ENCODE assay signal across 8 cellular contexts in genomic region chr1:27322569-27323116, GRCh38. TPM values are rescaled to one million over a fixed set of nuclear protein-coding genes. Genes with fewer than 3 reads are reported as not detected.
DNase-seq lines count a peak whose midpoint lies in the region; ATAC-seq, FAIRE-seq and TF ChIP-seq lines count a peak whose summit lies in the region.

No MANE protein-coding gene starts in this region.

- H3K4me3 ChIP-seq in HCT116 (replicated peaks in 1 of 2; ENCODE audit: low read depth in 1 of 2, low read length in 2 of 2): peak overlapping the region; percentile 99 to 100
- H3K4me3 ChIP-seq in WERI-Rb-1 (ENCODE audit: low read depth, low read length): peak overlapping the region; percentile 100

- H3K4me2 ChIP-seq in HCT116 (ENCODE audit: low read length): peak overlapping the region; percentile 91

- TF ChIP-seq CTCF in HCT116 (IDR thresholded peaks at IDR 0.05 in 2 of 3, conservative IDR thresholded peaks at IDR 0.05 in 1 of 3; ENCODE audit: borderline replicate concordance in 1 of 3, insufficient read depth in 1 of 3, low read depth in 2 of 3, low read length in 2 of 3) (no peak), WERI-Rb-1 (IDR thresholded peaks at IDR 0.05; ENCODE audit: low read depth, low read length) (no peak), glutamatergic neuron (IDR thresholded peaks at IDR 0.05; ENCODE audit: partially characterized antibody, unreplicated experiment) (no peak)

- TF ChIP-seq POLR2A in HCT116 (IDR thresholded peaks at IDR 0.05; ENCODE audit: borderline replicate concordance, extremely low read depth, insufficient read depth, insufficient read length): no peak

- H3K27ac ChIP-seq in HCT116 (ENCODE audit: low read depth, low read length) (peak overlapping the region; percentile 81), WERI-Rb-1 (peak overlapping the region; percentile 85)

- no peak for TF ChIP-seq RAD21 in HCT116 (IDR thresholded peaks at IDR 0.05; ENCODE audit: low read depth)

- intact Hi-C loops in HCT116 (cut with micrococcal nuclease): no loop called here

- BruUV-seq in HCT116 (replicated peaks; lab: Mats Ljungman, UMichigan): TSS peak; percentile 60

- H3K9me3 ChIP-seq in HCT116 (ENCODE audit: control insufficient read depth in 1 of 2, insufficient read depth in 1 of 2, low read depth in 1 of 2, low read length in 2 of 2): no peaks in the 10 kb centered on the region
- H3K9me3 ChIP-seq in WERI-Rb-1 (ENCODE audit: severe bottlenecking): no peaks in the 10 kb centered on the region

- peaks cover 4% of the 10 kb centered on the region for H3K27me3 Mint-ChIP-seq in glutamatergic neuron (ENCODE audit: unreplicated experiment)

- no peak overlapping the region for H2AFZ ChIP-seq in HCT116 (ENCODE audit: low read depth, low read length, poor library complexity, severe bottlenecking)

- FAIRE-seq in RCC 7860 (lab: Jason Lieb, UNC): no peak

- DNase-seq in HCT116 (ENCODE audit: low read depth, low spot score): no peak
- no peak for DNase-seq in WERI-Rb-1
- no peak for DNase-seq in glutamatergic neuron
- no peak for DNase-seq in stimulated activated effector memory CD8-positive, alpha-beta T cell treated with anti-CD3 and anti-CD28 coated beads, Interleukin-12 subunit alpha, Interleukin-12 subunit beta, amount 100 ng/mL, for 72 hours (ENCODE audit: low spot score in 2 of 2)
- DNase-seq in RCC 7860 (ENCODE audit: low spot score): no peak
- no peak for DNase-seq in GF-D8 (lab: John Stamatoyannopoulos, UW)
- DNase-seq in hypothalamus (lab: John Stamatoyannopoulos, UW): no peak
- DNase-seq in activated CD4-positive, alpha-beta T cell treated with anti-CD3 and anti-CD28 coated beads, Interleukin-2, amount 50 U/mL, for 48 hours: no peak

- H3K36me3 ChIP-seq in HCT116 (ENCODE audit: control insufficient read depth in 1 of 2, insufficient read depth in 2 of 2, low read length in 2 of 2) (peaks cover 12 to 29% of the 10 kb centered on the region in 2 experiments; a peak in 3 of 4 replicates), WERI-Rb-1 (peaks cover 27% of the 10 kb centered on the region)

- H4K20me1 ChIP-seq in HCT116 (ENCODE audit: insufficient read depth): no peaks in the 10 kb centered on the region

- no peaks in the 10 kb centered on the region for H3K36me3 Mint-ChIP-seq in glutamatergic neuron (ENCODE audit: unreplicated experiment)
- H3K36me3 Mint-ChIP-seq in stimulated activated effector memory CD8-positive, alpha-beta T cell treated with anti-CD3 and anti-CD28 coated beads, Interleukin-12 subunit alpha, Interleukin-12 subunit beta, amount 100 ng/mL, for 72 hours: peaks cover 44% of the 10 kb centered on the region

- H3K9me3 Mint-ChIP-seq in glutamatergic neuron (ENCODE audit: unreplicated experiment): peaks cover 3% of the 10 kb centered on the region
- no peaks in the 10 kb centered on the region for H3K9me3 Mint-ChIP-seq in stimulated activated effector memory CD8-positive, alpha-beta T cell treated with anti-CD3 and anti-CD28 coated beads, Interleukin-12 subunit alpha, Interleukin-12 subunit beta, amount 100 ng/mL, for 72 hours

- H3K27me3 ChIP-seq in HCT116 (ENCODE audit: insufficient read depth, low read length) (no peaks in the 10 kb centered on the region), WERI-Rb-1 (ENCODE audit: insufficient read depth, low read depth, severe bottlenecking) (no peaks in the 10 kb centered on the region)

- POLR2A ChIA-PET in HCT116 (lab: Charles Lee): interaction anchor here (1.0 to 1.9 kb wide), 2 partner anchors 19 to 43 kb away, joined by 4 to 5 read pairs; partner anchors contain the start of gene SYTL1

- RAD21 ChIA-PET in HCT116 (lab: Charles Lee; ENCODE audit: low non-redundant PET in 1 of 2, low total read pairs in 2 of 2, uncharacterized antibody in 2 of 2, unreplicated experiment in 2 of 2): no interaction called here

- peaks cover 56% of the 10 kb centered on the region for H3K79me2 ChIP-seq in HCT116 (ENCODE audit: insufficient read depth, low read length)

- ATAC-seq in HCT116: no peak; the same call in 1 of the 2 replicates
- no peak for ATAC-seq in stimulated activated effector memory CD8-positive, alpha-beta T cell treated with anti-CD3 and anti-CD28 coated beads, Interleukin-12 subunit alpha, Interleukin-12 subunit beta, amount 100 ng/mL, for 72 hours

- peak overlapping the region; percentile 99 for H3K9ac ChIP-seq in HCT116 (ENCODE audit: low read length)

- peak overlapping the region; percentile 97 for H3K4me3 Mint-ChIP-seq in glutamatergic neuron (ENCODE audit: unreplicated experiment)
- peak overlapping the region; percentile 89 for H3K4me3 Mint-ChIP-seq in stimulated activated effector memory CD8-positive, alpha-beta T cell treated with anti-CD3 and anti-CD28 coated beads, Interleukin-12 subunit alpha, Interleukin-12 subunit beta, amount 100 ng/mL, for 72 hours

- peaks cover 19% of the 10 kb centered on the region for H3K4me1 Mint-ChIP-seq in glutamatergic neuron (ENCODE audit: low read depth, unreplicated experiment)
- H3K4me1 Mint-ChIP-seq in stimulated activated effector memory CD8-positive, alpha-beta T cell treated with anti-CD3 and anti-CD28 coated beads, Interleukin-12 subunit alpha, Interleukin-12 subunit beta, amount 100 ng/mL, for 72 hours: peaks cover 37% of the 10 kb centered on the region

- H3K9me2 ChIP-seq in HCT116 (ENCODE audit: insufficient read depth): no peaks in the 10 kb centered on the region

- H3K4me1 ChIP-seq in HCT116 (ENCODE audit: control insufficient read depth in 1 of 2, insufficient read depth in 2 of 2, low read length in 2 of 2): peaks cover 7 to 18% of the 10 kb centered on the region in 2 experiments; a peak in 3 of 4 replicates

- H3K27ac Mint-ChIP-seq in glutamatergic neuron (ENCODE audit: unreplicated experiment): peak overlapping the region; percentile 96
- H3K27ac Mint-ChIP-seq in stimulated activated effector memory CD8-positive, alpha-beta T cell treated with anti-CD3 and anti-CD28 coated beads, Interleukin-12 subunit alpha, Interleukin-12 subunit beta, amount 100 ng/mL, for 72 hours: peak overlapping the region; percentile 93

- CTCF ChIA-PET in HCT116 (lab: Charles Lee): interaction anchor here (0.6 to 1.2 kb wide), 2 partner anchors 69 to 213 kb away, joined by 3 read pairs; no protein-coding TSS in a partner anchor

TF ChIP-seq in HCT116, 20 proteins besides CTCF, POLR2A, EP300 and RAD21:
- TF ChIP-seq ZFX (IDR thresholded peaks at IDR 0.05) (peak; percentile 42; the same call in 1 of the 2 replicates), EGR1 (IDR thresholded peaks at IDR 0.05; ENCODE audit: low read depth) (no peak)
TF ChIP-seq in HCT116: peak in this region for 1.

RNA-seq across cellular contexts. Expression of gene TMEM222, which starts 0.7 kb away (rescaled TPM):
- total RNA-seq in HCT116 (2021; ENCODE audit: unreplicated experiment) (32.8 TPM), glutamatergic neuron (ENCODE audit: unreplicated experiment) (50.0 TPM)
- 41.1 and 41.2 TPM in 2 replicates for polyA plus RNA-seq in HCT116 (2012)

RNA-seq across cellular contexts. Expression of gene SYTL1, which starts 19.2 kb away (rescaled TPM):
- total RNA-seq in HCT116 (2021; ENCODE audit: unreplicated experiment) (75.9 TPM), glutamatergic neuron (ENCODE audit: unreplicated experiment) (3.2 TPM)
- 85.9 and 88.7 TPM in 2 replicates for polyA plus RNA-seq in HCT116 (2012)

RNA-seq across cellular contexts. Expression of gene MAP3K6, which starts 44.1 kb away (rescaled TPM):
- total RNA-seq in HCT116 (2021; ENCODE audit: unreplicated experiment) (30.2 TPM), glutamatergic neuron (ENCODE audit: unreplicated experiment) (10.0 TPM)
- polyA plus RNA-seq in HCT116 (2012): 26.8 and 30.2 TPM in 2 replicates

RNA-seq across cellular contexts. Expression of gene FCN3, which starts 52.0 kb away (rescaled TPM):
- total RNA-seq in HCT116 (2021; ENCODE audit: unreplicated experiment): 1.2 TPM
- 0.39 and 0.64 TPM in 2 replicates for polyA plus RNA-seq in HCT116 (2012)
- total RNA-seq in glutamatergic neuron (ENCODE audit: unreplicated experiment): not detected

Comparison
In these comparisons a context has a peak if more than half of its experiments do, and no peak if none do; other contexts are left out.
1. RNA of gene SYTL1, which starts 19.2 kb away (total RNA-seq): 75.9 TPM in HCT116 (single experiment); 3.2 TPM in glutamatergic neuron (single experiment); every median in the first group is over 10 times any median in the second.